ENCODE assay signal across 27 cellular contexts in the genomic region with DNA sequence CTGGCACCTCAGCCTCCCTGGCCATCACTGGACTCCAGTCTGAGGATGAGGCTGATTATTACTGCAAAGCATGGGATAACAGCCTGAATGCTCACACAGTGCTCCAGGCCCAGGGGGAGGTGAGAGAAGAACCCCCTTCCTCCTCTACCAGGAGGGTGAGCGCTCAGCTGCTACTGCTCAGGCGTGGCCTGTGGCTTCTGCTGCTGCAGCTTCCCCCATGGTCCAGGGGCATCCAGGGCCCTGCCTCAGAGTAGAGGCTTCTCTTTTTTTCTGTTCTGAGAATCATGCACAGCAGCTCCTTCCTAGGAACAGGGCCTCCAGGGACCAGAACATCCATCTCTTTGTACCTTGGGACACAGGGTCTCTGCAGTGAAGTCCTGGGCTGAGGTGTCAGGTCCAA.
"Had no signal": no experiment of that assay in that cellular context is flagged by ENCODE, and none has a peak within 500 bp of the region (broad histone marks: within the 10 kb centered on the region; RNA-seq: fewer than 3 reads in every experiment).

No MANE protein-coding gene starts in this region.

- DNase-seq: activated CD4-positive, alpha-beta T cell treated with anti-CD3 and anti-CD28 coated beads for 48 hours; activated CD4-positive, alpha-beta T cell treated with anti-CD3 and anti-CD28 coated beads, Interleukin-2, amount 50 U/mL, for 48 hours; activated CD4-positive, CD25-positive, alpha-beta regulatory T cell treated with anti-CD3 and anti-CD28 coated beads, Interleukin-2, amount 50 U/mL, for 72 hours; activated CD8-positive, alpha-beta memory T cell treated with anti-CD3 and anti-CD28 coated beads, Interleukin-2, amount 10 ng/mL, durations not matched to agents 7 days and 5 days; activated effector memory CD4-positive, alpha-beta T cell treated with anti-CD3 and anti-CD28 coated beads, Interleukin-2, amount 50 U/mL, for 16 hours; activated naive CD4-positive, alpha-beta T cell treated with Interleukin-2 at 50 U/mL for 16 hours; activated naive CD8-positive, alpha-beta T cell treated with anti-CD3 and anti-CD28 coated beads, Interleukin-2, amount 50 U/mL, for 24 hours; activated T-cell treated with anti-CD3 and anti-CD28 coated beads, Interleukin-2, amount 50 U/mL, for 24 hours; amniotic stem cell; body of pancreas; central memory CD4-positive, alpha-beta T cell; MG63; MV-4-11; NCI-H1092 treated with DMSO at 0.1 percent for 48 hours; NCI-H1436; NCI-H1694 treated with DMSO at 0.1 percent for 48 hours; NCI-H2029 treated with DMSO at 0.1 percent for 48 hours; NCI-H345; NCI-H510A treated with DMSO at 0.1 percent for 48 hours; NCI-H69; PC-3; SHP77; SW 1271 had no signal

- H3K27ac ChIP-seq: ascending aorta, body of pancreas, SJSA1 had no signal

- H3K4me1 ChIP-seq: ascending aorta, body of pancreas, SJSA1 had no signal

- H3K36me3 Mint-ChIP-seq: activated CD8-positive, alpha-beta memory T cell treated with anti-CD3 and anti-CD28 coated beads, Interleukin-2, amount 10 ng/mL, durations not matched to agents 7 days and 5 days; activated naive CD4-positive, alpha-beta T cell treated with anti-CD3 and anti-CD28 coated beads, Interleukin-2, amount 50 U/mL, for 72 hours had no signal

- ATAC-seq: activated CD8-positive, alpha-beta memory T cell treated with anti-CD3 and anti-CD28 coated beads, Interleukin-2, amount 10 ng/mL, durations not matched to agents 7 days and 5 days; activated naive CD4-positive, alpha-beta T cell treated with anti-CD3 and anti-CD28 coated beads, Interleukin-2, amount 50 U/mL, for 72 hours; activated naive CD8-positive, alpha-beta T cell treated with anti-CD3 and anti-CD28 coated beads, Interleukin-2, amount 50 U/mL, for 24 hours; body of pancreas; PC-3; SK-N-SH treated with all-trans-retinoic acid at 6 μM for 48 hours had no signal

- H3K9me3 Mint-ChIP-seq: activated naive CD4-positive, alpha-beta T cell treated with anti-CD3 and anti-CD28 coated beads, Interleukin-2, amount 50 U/mL, for 72 hours; activated naive CD8-positive, alpha-beta T cell treated with anti-CD3 and anti-CD28 coated beads, Interleukin-2, amount 50 U/mL, for 24 hours; activated T-cell treated with anti-CD3 and anti-CD28 coated beads, Interleukin-2, amount 50 U/mL, for 24 hours had no signal

- H3K4me3 Mint-ChIP-seq: activated CD8-positive, alpha-beta memory T cell treated with anti-CD3 and anti-CD28 coated beads, Interleukin-2, amount 10 ng/mL, durations not matched to agents 7 days and 5 days; activated naive CD8-positive, alpha-beta T cell treated with anti-CD3 and anti-CD28 coated beads, Interleukin-2, amount 50 U/mL, for 24 hours; activated T-cell treated with anti-CD3 and anti-CD28 coated beads, Interleukin-2, amount 50 U/mL, for 24 hours had no signal

- H3K9me3 ChIP-seq: ascending aorta, body of pancreas had no signal

- H3K4me3 ChIP-seq: ascending aorta, body of pancreas, MG63, SJSA1 had no signal

- H3K27me3 ChIP-seq: ascending aorta, body of pancreas had no signal

- H3K36me3 ChIP-seq: ascending aorta, MG63, SJSA1 had no signal

- H3K27ac Mint-ChIP-seq: activated CD8-positive, alpha-beta memory T cell treated with anti-CD3 and anti-CD28 coated beads, Interleukin-2, amount 10 ng/mL, durations not matched to agents 7 days and 5 days; activated naive CD8-positive, alpha-beta T cell treated with anti-CD3 and anti-CD28 coated beads, Interleukin-2, amount 50 U/mL, for 24 hours; activated T-cell treated with anti-CD3 and anti-CD28 coated beads, Interleukin-2, amount 50 U/mL, for 24 hours had no signal

- H3K4me1 Mint-ChIP-seq: activated naive CD8-positive, alpha-beta T cell treated with anti-CD3 and anti-CD28 coated beads, Interleukin-2, amount 50 U/mL, for 24 hours had no signal
